8 cellular contexts compared by ENCODE assay signal in genomic region chr14:53306267-53306721, GRCh38.
DNase-seq lines count a peak whose midpoint lies in the region; ATAC-seq and TF ChIP-seq lines count a peak whose summit lies in the region.

No MANE protein-coding gene starts in this region.

- TF ChIP-seq CTCF in left ventricle myocardium inferior (IDR thresholded peaks at IDR 0.05; ENCODE audit: borderline replicate concordance): peak; percentile 85

- DNase-seq in EH (ENCODE audit: low read depth) (peak; percentile 58), SHP77 (lab: John Stamatoyannopoulos, UW) (peak; percentile 34 to 59), left ventricle myocardium inferior (peak; percentile 56), putamen (ENCODE audit: low spot score) (peak; percentile 85), ureter (ENCODE audit: low spot score) (no peak)

- no peaks in the 10 kb centered on the region for H3K27me3 ChIP-seq in left ventricle myocardium inferior (ENCODE audit: low read depth)

- no peaks in the 10 kb centered on the region for H3K9me3 ChIP-seq in left ventricle myocardium inferior (replicated peaks)

- H3K4me3 ChIP-seq in left ventricle myocardium inferior: peak overlapping the region; percentile 57

- peak; percentile 90 for TF ChIP-seq RAD21 in Ishikawa (IDR thresholded peaks at IDR 0.05; ENCODE audit: low read depth)

- no peak for TF ChIP-seq EP300 in Ishikawa (IDR thresholded peaks at IDR 0.05; ENCODE audit: borderline replicate concordance)

- H3K36me3 ChIP-seq in left ventricle myocardium inferior: no peaks in the 10 kb centered on the region

- intact Hi-C loops in left ventricle myocardium inferior (cut with micrococcal nuclease): no loop called here

- H3K27ac ChIP-seq in angular gyrus (ENCODE audit: low read depth, low read length): peak overlapping the region; percentile 96
- peak overlapping the region; percentile 66 for H3K27ac ChIP-seq in left ventricle myocardium inferior (replicated peaks)

- no peak for ATAC-seq in HG03457 (IDR thresholded peaks at IDR 0.05; ENCODE audit: unreplicated experiment)

- H3K4me1 ChIP-seq in left ventricle myocardium inferior: peaks cover 14% of the 10 kb centered on the region

TF ChIP-seq in Ishikawa, 13 proteins besides CTCF, POLR2A, EP300 and RAD21:
- TF ChIP-seq TEAD4 (IDR thresholded peaks at IDR 0.05) (peak; percentile 33; the same call in 1 of the 2 replicates), MAX (IDR thresholded peaks at IDR 0.05) (no peak)
